8 cellular contexts compared by ENCODE assay signal in the genomic region with DNA sequence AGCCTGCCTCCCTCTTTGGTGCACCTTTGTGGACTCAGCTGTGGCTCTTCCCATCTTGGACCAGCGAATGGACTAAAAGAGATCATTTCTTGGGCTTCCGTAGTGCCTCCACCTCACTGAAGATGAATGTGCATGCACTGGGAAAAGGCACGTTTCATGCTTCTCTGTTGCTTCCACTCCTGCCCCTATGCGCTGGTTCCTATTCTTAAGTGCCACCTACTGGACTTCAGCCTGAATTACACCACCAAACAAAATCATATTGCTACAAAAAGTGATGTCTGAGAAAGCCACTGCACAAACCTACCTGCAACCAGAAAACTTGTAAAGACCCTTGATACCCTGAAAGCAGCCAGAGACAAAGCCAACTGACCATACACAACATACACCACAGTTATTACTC.
DNase-seq lines count a peak whose midpoint lies in the region; ATAC-seq, FAIRE-seq and TF ChIP-seq lines count a peak whose summit lies in the region.

No MANE protein-coding gene starts in this region.

- peak; percentile 52 to 60 for TF ChIP-seq RAD21 in K562 (CRISPR knock-in tag; conservative IDR thresholded peaks at IDR 0.05 in 1 of 2, IDR thresholded peaks at IDR 0.05 in 1 of 2)

- no peak for ATAC-seq in K562
- ATAC-seq in CD4-positive, alpha-beta T cell (ENCODE audit: poor library complexity) = no peak

- CTCF ChIA-PET in BJ (lab: Yijun Ruan, JAX) = interaction anchor here (0.6 to 2.6 kb wide), 12 partner anchors 16 to 644 kb away, joined by 3 to 9 read pairs (median 3); no protein-coding TSS in a partner anchor
- CTCF ChIA-PET in K562 (lab: Yijun Ruan, JAX; ENCODE audit: low intra/inter-chr PET ratio) = interaction anchor here (0.7 to 1.5 kb wide), 2 partner anchors 254 to 475 kb away, joined by 3 to 7 read pairs; no protein-coding TSS in a partner anchor
- CTCF ChIA-PET in CD4-positive, alpha-beta T cell (lab: Charles Lee) = no interaction called here

- 0% methylated on average over 4 of the region's 4 CpGs for WGBS in K562 (ENCODE audit: insufficient coverage, low coverage, missing lambda C conversion rate)

- in situ Hi-C loops in K562 (cut with MboI) = loop anchor here (25.0 kb wide), 1 partner anchor 464 kb away; no protein-coding TSS in a partner anchor

- TF ChIP-seq POLR2A in NB4 (IDR thresholded peaks at IDR 0.05; ENCODE audit: extremely low read depth, insufficient read length) (no peak), K562 (conservative IDR thresholded peaks at IDR 0.05) (no peak)

- H3K4me3 ChIP-seq in BJ (ENCODE audit: low read depth, low read length) (no peak overlapping the region), NB4 (ENCODE audit: low read depth, low read length) (no peak overlapping the region), K562 (no peak overlapping the region)

- no peaks in the 10 kb centered on the region for H3K4me1 ChIP-seq in K562 (replicated peaks in 1 of 2; ENCODE audit: control insufficient read depth in 2 of 2, insufficient read depth in 2 of 2, low read length in 2 of 2)

- no peaks in the 10 kb centered on the region for H4K20me1 ChIP-seq in K562 (replicated peaks; ENCODE audit: control insufficient read depth, insufficient read depth, low read length)

- H3K27me3 ChIP-seq in BJ (ENCODE audit: control insufficient read depth, insufficient read depth, low read length) (no peaks in the 10 kb centered on the region), K562 (ENCODE audit: control insufficient read depth in 2 of 2, insufficient read depth in 2 of 2, low read length in 2 of 2) (no peaks in the 10 kb centered on the region)
- no peaks in the 10 kb centered on the region for H3K27me3 ChIP-seq in CD4-positive, alpha-beta T cell (ENCODE audit: control insufficient read depth, insufficient read depth, low read length)

- no TSS peak for BruUV-seq in K562 (replicated peaks; lab: Mats Ljungman, UMichigan)

- H3K36me3 ChIP-seq in BJ (ENCODE audit: control insufficient read depth, insufficient read depth, low read length) (no peaks in the 10 kb centered on the region), K562 (ENCODE audit: control insufficient read depth, insufficient read depth, low read length) (no peaks in the 10 kb centered on the region)

- TF ChIP-seq CTCF in BJ (IDR thresholded peaks at IDR 0.05; ENCODE audit: insufficient read depth, low read depth, low read length) (peak; percentile 69), GM20000 (IDR thresholded peaks at IDR 0.05; ENCODE audit: extremely low read depth, missing control alignments) (no peak), NB4 (IDR thresholded peaks at IDR 0.05; ENCODE audit: low read depth, low read length) (peak; percentile 71), K562 (IDR thresholded peaks at IDR 0.05 in 2 of 3, conservative IDR thresholded peaks at IDR 0.05 in 1 of 3; ENCODE audit: insufficient read depth in 2 of 3, low read depth in 1 of 3, low read length in 3 of 3) (peak; percentile 36 to 56 (median 56)), osteocyte (IDR thresholded peaks at IDR 0.05) (peak; percentile 34)
- no peak for TF ChIP-seq CTCF in CD4-positive, alpha-beta T cell (IDR thresholded peaks at IDR 0.05)

- H3K27me3 Mint-ChIP-seq in osteocyte (ENCODE audit: unreplicated experiment) = no peaks in the 10 kb centered on the region
- peaks cover 9% of the 10 kb centered on the region for H3K27me3 Mint-ChIP-seq in CD4-positive, alpha-beta T cell

- POLR2A ChIA-PET in BJ (lab: Charles Lee) = no interaction called here
- POLR2A ChIA-PET in K562 (lab: Yijun Ruan, JAX) = no interaction called here
- POLR2A ChIA-PET in CD4-positive, alpha-beta T cell (lab: Charles Lee) = no interaction called here

- no peak overlapping the region for H3K4me3 Mint-ChIP-seq in osteocyte (ENCODE audit: unreplicated experiment)
- H3K4me3 Mint-ChIP-seq in CD4-positive, alpha-beta T cell = no peak overlapping the region

- peaks cover 15% of the 10 kb centered on the region for H3K9me3 Mint-ChIP-seq in osteocyte (ENCODE audit: unreplicated experiment)
- peaks cover 8% of the 10 kb centered on the region for H3K9me3 Mint-ChIP-seq in CD4-positive, alpha-beta T cell

- no peaks in the 10 kb centered on the region; the same call in 1 of the 2 replicates for H3K9me3 ChIP-seq in K562 (replicated peaks; ENCODE audit: control insufficient read depth, insufficient read depth, low read depth, low read length)
- H3K9me3 ChIP-seq in CD4-positive, alpha-beta T cell (ENCODE audit: control insufficient read depth, low read length) = peaks cover 5% of the 10 kb centered on the region

- H3K9ac ChIP-seq in K562 (ENCODE audit: insufficient read depth in 1 of 2, low read depth in 2 of 2, low read length in 2 of 2) = no peak overlapping the region

- no peak overlapping the region for H3K27ac Mint-ChIP-seq in osteocyte (ENCODE audit: unreplicated experiment)
- H3K27ac Mint-ChIP-seq in CD4-positive, alpha-beta T cell = no peak overlapping the region

- no peak for TF ChIP-seq EP300 in K562 (IDR thresholded peaks at IDR 0.05; ENCODE audit: low read length)

- H3K27ac ChIP-seq in K562 (ENCODE audit: extremely low read depth, low read depth, low read length) = no peak overlapping the region
- H3K27ac ChIP-seq in CD4-positive, alpha-beta T cell (ENCODE audit: low read depth, low read length) = no peak overlapping the region

- intact Hi-C loops in K562 (cut with micrococcal nuclease) = loop anchor here (1.0 to 10.0 kb wide), 4 partner anchors 259 to 639 kb away; no protein-coding TSS in a partner anchor
- intact Hi-C loops in CD4-positive, alpha-beta T cell (cut with DNase I, micrococcal nuclease) = no loop called here

- H3K4me1 Mint-ChIP-seq in osteocyte (ENCODE audit: unreplicated experiment) = no peaks in the 10 kb centered on the region
- H3K4me1 Mint-ChIP-seq in CD4-positive, alpha-beta T cell (ENCODE audit: low read depth) = no peaks in the 10 kb centered on the region

- no peaks in the 10 kb centered on the region for H3K79me2 ChIP-seq in K562 (ENCODE audit: control insufficient read depth, insufficient read depth, low read length)

- H3K9me1 ChIP-seq in K562 (ENCODE audit: control insufficient read depth, insufficient read depth, low read length) = no peaks in the 10 kb centered on the region

- DNase-seq in BJ (ENCODE audit: low read depth) (no peak), GM20000 (ENCODE audit: low spot score) (peak; percentile 7), NB4 (ENCODE audit: low read depth) (peak; percentile 53), K562 (ENCODE audit: extremely low read depth in 1 of 4, low spot score in 3 of 4) (peak in 3 of 4 experiments; percentile 9 to 14 (median 13)), osteocyte (ENCODE audit: extremely low spot score, unreplicated experiment) (no peak), NCI-H2196 (lab: John Stamatoyannopoulos, UW; ENCODE audit: unreplicated experiment) (no peak)
- no peak for DNase-seq in CD4-positive, alpha-beta T cell
- no peak for DNase-seq in central memory CD4-positive, alpha-beta T cell

- no peak overlapping the region for H2AFZ ChIP-seq in K562 (ENCODE audit: low read depth, low read length)

- no peaks in the 10 kb centered on the region for H3K36me3 Mint-ChIP-seq in osteocyte (ENCODE audit: unreplicated experiment)
- H3K36me3 Mint-ChIP-seq in CD4-positive, alpha-beta T cell (ENCODE audit: low read depth) = no peaks in the 10 kb centered on the region

- H3K4me2 ChIP-seq in K562 (ENCODE audit: insufficient read depth, low read length) = no peak overlapping the region

- no peak for FAIRE-seq in K562 (lab: Jason Lieb, UNC)

TF ChIP-seq in K562, 482 proteins besides CTCF, POLR2A, EP300 and RAD21:
- TF ChIP-seq NFIX (CRISPR knock-in tag; IDR thresholded peaks at IDR 0.05; ENCODE audit: low read depth) (no peak), PREB (CRISPR knock-in tag; IDR thresholded peaks at IDR 0.05) (no peak), SAFB2 (IDR thresholded peaks at IDR 0.05; ENCODE audit: borderline replicate concordance, low read depth, low read length, severe bottlenecking) (no peak), DEAF1 (CRISPR knock-in tag; IDR thresholded peaks at IDR 0.05) (peak; percentile 31; the same call in 1 of the 2 replicates), HMG20B (CRISPR knock-in tag; IDR thresholded peaks at IDR 0.05) (no peak), KDM2B (CRISPR knock-in tag; IDR thresholded peaks at IDR 0.05) (no peak)
- TF ChIP-seq, protein P1, sequence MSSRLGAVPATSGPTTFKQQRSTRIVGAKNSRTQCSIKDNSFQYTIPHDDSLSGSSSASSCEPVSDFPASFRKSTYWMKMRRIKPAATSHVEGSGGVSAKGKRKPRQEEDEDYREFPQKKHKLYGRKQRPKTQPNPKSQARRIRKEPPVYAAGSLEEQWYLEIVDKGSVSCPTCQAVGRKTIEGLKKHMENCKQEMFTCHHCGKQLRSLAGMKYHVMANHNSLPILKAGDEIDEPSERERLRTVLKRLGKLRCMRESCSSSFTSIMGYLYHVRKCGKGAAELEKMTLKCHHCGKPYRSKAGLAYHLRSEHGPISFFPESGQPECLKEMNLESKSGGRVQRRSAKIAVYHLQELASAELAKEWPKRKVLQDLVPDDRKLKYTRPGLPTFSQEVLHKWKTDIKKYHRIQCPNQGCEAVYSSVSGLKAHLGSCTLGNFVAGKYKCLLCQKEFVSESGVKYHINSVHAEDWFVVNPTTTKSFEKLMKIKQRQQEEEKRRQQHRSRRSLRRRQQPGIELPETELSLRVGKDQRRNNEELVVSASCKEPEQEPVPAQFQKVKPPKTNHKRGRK (tag; IDR thresholded peaks at IDR 0.05) = no peak
TF ChIP-seq in K562: peak in this region for 1.

Comparison
In these comparisons a context has a peak if more than half of its experiments do, and no peak if none do; other contexts are left out.
1. DNase-seq: peak in GM20000 (single experiment), NB4 (single experiment) and K562 (3 of 4); none in BJ (single experiment), osteocyte (single experiment), NCI-H2196 (single experiment), CD4-positive, alpha-beta T cell (0 of 10) and central memory CD4-positive, alpha-beta T cell (single experiment).
2. CTCF ChIP-seq: peak in BJ (single experiment), NB4 (single experiment), K562 (3 of 3) and osteocyte (single experiment); none in GM20000 (single experiment) and CD4-positive, alpha-beta T cell (single experiment).